In the genomic region with DNA sequence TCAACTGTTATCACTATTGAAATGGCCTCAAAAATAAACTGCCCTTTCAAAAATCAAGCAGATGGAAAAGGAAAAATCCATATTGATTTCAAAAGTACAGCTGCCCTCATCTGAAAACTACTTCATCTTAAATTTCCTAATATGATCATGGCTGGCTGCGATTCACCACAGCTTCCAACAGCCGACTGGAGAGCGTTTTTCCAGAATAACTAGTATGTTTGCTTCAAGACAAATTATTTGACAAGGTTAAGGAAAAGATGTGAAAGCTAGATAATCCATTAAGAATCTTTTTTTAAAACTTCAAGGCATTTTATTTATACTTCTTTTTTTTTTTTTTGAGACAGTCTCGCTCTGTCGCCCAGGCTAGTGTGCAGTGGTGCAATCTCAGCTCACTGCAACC, we compare ENCODE assay signal across 24 cellular contexts.
"Had no signal": no experiment of that assay in that cellular context is flagged by ENCODE, and none has a peak within 500 bp of the region (broad histone marks: within the 10 kb centered on the region; RNA-seq: fewer than 3 reads in every experiment).

No MANE protein-coding gene starts in this region.

- H3K27ac Mint-ChIP-seq: dendritic cell treated with granulocyte-macrophage colony-stimulating factor and Interleukin-4, amounts not matched to agents 40 ng/mL and 50 ng/mL, for 4 days; endodermal cell; naive thymus-derived CD4-positive, alpha-beta T cell; nephron progenitor cell; stimulated activated naive B cell treated with anti-CD40 and anti-IgM and Interleukin-4, amounts not matched to agents 10 μg/mL and 1 μg/mL and 100 μg/mL, for 72 hours; stimulated activated naive CD8-positive, alpha-beta T cell treated with anti-CD3 and anti-CD28 coated beads, Interleukin-15, Interleukin-2, amounts not matched to agents 100 ng/mL and 50 ng/mL, for 24 hours had no signal

- H3K36me3 ChIP-seq: gastroesophageal sphincter, heart left ventricle, left lung, ovary, right lobe of liver, thyroid gland had no signal

- H3K27me3 ChIP-seq: foreskin keratinocyte, gastroesophageal sphincter, heart left ventricle, hepatocyte, left lung, ovary, right lobe of liver, thyroid gland had no signal

- H3K27ac ChIP-seq: epithelial cell of prostate, foreskin keratinocyte, gastroesophageal sphincter, heart left ventricle, hepatocyte, left lung, ovary, right lobe of liver, thyroid gland had no signal

- H3K4me3 Mint-ChIP-seq: dendritic cell treated with granulocyte-macrophage colony-stimulating factor and Interleukin-4, amounts not matched to agents 40 ng/mL and 50 ng/mL, for 4 days; endodermal cell; naive thymus-derived CD4-positive, alpha-beta T cell; nephron progenitor cell; stimulated activated naive B cell treated with anti-CD40 and anti-IgM and Interleukin-4, amounts not matched to agents 10 μg/mL and 1 μg/mL and 100 μg/mL, for 72 hours; stimulated activated naive CD8-positive, alpha-beta T cell treated with anti-CD3 and anti-CD28 coated beads, Interleukin-15, Interleukin-2, amounts not matched to agents 100 ng/mL and 50 ng/mL, for 24 hours had no signal

- H3K27me3 Mint-ChIP-seq: stimulated activated naive B cell treated with anti-CD40 and anti-IgM and Interleukin-4, amounts not matched to agents 10 μg/mL and 1 μg/mL and 100 μg/mL, for 72 hours; stimulated activated naive CD8-positive, alpha-beta T cell treated with anti-CD3 and anti-CD28 coated beads, Interleukin-15, Interleukin-2, amounts not matched to agents 100 ng/mL and 50 ng/mL, for 24 hours had no signal

- DNase-seq: effector CD8-positive, alpha-beta T cell; endodermal cell; foreskin keratinocyte; heart left ventricle; left cardiac atrium; left lung; mesenchymal stem cell; midbrain; naive thymus-derived CD4-positive, alpha-beta T cell; nephron progenitor cell; occipital lobe; ovary; right lobe of liver; small intestine; stimulated activated CD4-positive, alpha-beta T cell treated with anti-CD3 and anti-CD28 coated beads, Interleukin-15, amount 100 ng/mL, for 24 hours; stimulated activated CD4-positive, alpha-beta T cell treated with anti-CD3 and anti-CD28 coated beads, Interleukin-2, amount 100 ng/mL, for 48 hours; stimulated activated naive B cell treated with anti-CD40 and anti-IgM and Interleukin-4, amounts not matched to agents 10 μg/mL and 1 μg/mL and 100 μg/mL, for 72 hours; thyroid gland had no signal

- H3K36me3 Mint-ChIP-seq: stimulated activated naive B cell treated with anti-CD40 and anti-IgM and Interleukin-4, amounts not matched to agents 10 μg/mL and 1 μg/mL and 100 μg/mL, for 72 hours had no signal

- ATAC-seq: esophagus mucosa; foreskin keratinocyte; gastroesophageal sphincter; heart left ventricle; left cardiac atrium; left lung; naive thymus-derived CD4-positive, alpha-beta T cell; right lobe of liver; stimulated activated naive B cell treated with anti-CD40 and anti-IgM and Interleukin-4, amounts not matched to agents 10 μg/mL and 1 μg/mL and 100 μg/mL, for 72 hours had no signal

- H3K9me3 Mint-ChIP-seq: dendritic cell treated with granulocyte-macrophage colony-stimulating factor and Interleukin-4, amounts not matched to agents 40 ng/mL and 50 ng/mL, for 4 days; endodermal cell; nephron progenitor cell; stimulated activated naive B cell treated with anti-CD40 and anti-IgM and Interleukin-4, amounts not matched to agents 10 μg/mL and 1 μg/mL and 100 μg/mL, for 72 hours; stimulated activated naive CD8-positive, alpha-beta T cell treated with anti-CD3 and anti-CD28 coated beads, Interleukin-15, Interleukin-2, amounts not matched to agents 100 ng/mL and 50 ng/mL, for 24 hours had no signal

- H3K4me3 ChIP-seq: gastroesophageal sphincter, heart left ventricle, hepatocyte, left lung, ovary, right lobe of liver, thyroid gland had no signal

- H3K9me3 ChIP-seq: gastroesophageal sphincter, heart left ventricle, left lung, ovary, right lobe of liver, thyroid gland had no signal
